In genomic region chr2:6934758-6935638, GRCh38 we compare ENCODE assay signal across 19 cellular contexts. TPM values are rescaled to one million over a fixed set of nuclear protein-coding genes. Genes with fewer than 3 reads are reported as not detected.
A peak's percentile ranks its signal among the peaks of the same experiment; 100 is the strongest.
DNase-seq lines count a peak whose midpoint lies in the region; ATAC-seq and TF ChIP-seq lines count a peak whose summit lies in the region.
"Had no signal": no experiment of that assay in that cellular context is flagged by ENCODE, and none has a peak within 500 bp of the region (broad histone marks: within the 10 kb centered on the region; RNA-seq: fewer than 3 reads in every experiment).

No MANE protein-coding gene starts in this region.

- no peak overlapping the region for H3T11ph ChIP-seq in H9 (ENCODE audit: low read length)

- CTCF ChIA-PET in T-cell (lab: Charles Lee): no interaction called here

- H3K27me3 Mint-ChIP-seq in CD14-positive monocyte (ENCODE audit: low read depth in 3 of 3): no peaks in the 10 kb centered on the region
- no peaks in the 10 kb centered on the region for H3K27me3 Mint-ChIP-seq in H9 (ENCODE audit: low read depth)
- H3K27me3 Mint-ChIP-seq in T-cell: no peaks in the 10 kb centered on the region

- DNase-seq in CD14-positive monocyte (ENCODE audit: low spot score): no peak
- peak; percentile 10 for DNase-seq in H9
- DNase-seq in T-cell: no peak
- peak; percentile 18 for DNase-seq in lung (ENCODE audit: low spot score)
- no peak for DNase-seq in HPDE6-E6E7 (ENCODE audit: extremely low spot score)
- DNase-seq in NCI-H82 treated with DMSO at 0.1 percent for 48 hours (lab: John Stamatoyannopoulos, UW; ENCODE audit: unreplicated experiment): no peak
- DNase-seq: activated CD4-positive, alpha-beta T cell treated with anti-CD3 and anti-CD28 coated beads for 48 hours; activated CD8-positive, alpha-beta memory T cell treated with anti-CD3 and anti-CD28 coated beads, Interleukin-2, amount 50 U/mL, for 48 hours; activated gamma-delta T cell; DMS 273 treated with DMSO at 0.1 percent for 48 hours; islet precursor cell; NCI-H2029 treated with DMSO at 0.1 percent for 48 hours; NCI-H510A treated with DMSO at 0.1 percent for 48 hours; psoas muscle; SHP77 treated with DMSO at 0.1 percent for 48 hours had no signal

- WGBS in H9 (ENCODE audit: extremely low coverage, insufficient read length, low lambda C conversion rate): no CpG with 5 or more reads among the region's 11 CpGs
- 44 to 74% methylated on average over 11 of the region's 11 CpGs for WGBS in lung, 2 donors

- no peak overlapping the region for H2BK15ac ChIP-seq in H9 (ENCODE audit: low read depth, low read length)

- H3K4ac ChIP-seq in H9 (ENCODE audit: low read depth, low read length): no peak overlapping the region

- no peak overlapping the region for H4K91ac ChIP-seq in H9 (ENCODE audit: insufficient read length, low read depth, low read length)

- H2BK120ac ChIP-seq in H9 (ENCODE audit: low read depth, low read length, poor library complexity, severe bottlenecking): no peak overlapping the region

- peaks cover 25% of the 10 kb centered on the region for H3K4me1 Mint-ChIP-seq in CD14-positive monocyte
- peaks cover 38 to 45% of the 10 kb centered on the region in 2 experiments for H3K4me1 Mint-ChIP-seq in H9
- peaks cover 72 to 77% (median 75%) of the 10 kb centered on the region in 3 donors for H3K4me1 Mint-ChIP-seq in T-cell

- H3K4me3 Mint-ChIP-seq in CD14-positive monocyte (peak overlapping the region in 1 of 2 donors; percentile 54), H9 (no peak overlapping the region), T-cell (peak overlapping the region in 2 of 3 donors; percentile 10 to 18)

- no peaks in the 10 kb centered on the region for H4K20me1 ChIP-seq in H9 (ENCODE audit: control insufficient read depth, insufficient read depth, insufficient read length)

- H3K9ac ChIP-seq in H9 (ENCODE audit: extremely low read depth, insufficient read length, low read length): no peak overlapping the region

- intact Hi-C loops in CD14-positive monocyte (cut with micrococcal nuclease): no loop called here

- no peaks in the 10 kb centered on the region for H3K36me3 Mint-ChIP-seq in CD14-positive monocyte
- no peaks in the 10 kb centered on the region; a peak in 2 of 7 replicates for H3K36me3 Mint-ChIP-seq in H9 (ENCODE audit: insufficient read depth in 1 of 3, low read depth in 3 of 3)
- H3K36me3 Mint-ChIP-seq in T-cell: peaks cover 21% of the 10 kb centered on the region

- H3K79me2 ChIP-seq in H9 (ENCODE audit: insufficient read depth, low read length): no peaks in the 10 kb centered on the region

- H3K4me1 ChIP-seq in H9 (ENCODE audit: insufficient read depth, low read length): no peaks in the 10 kb centered on the region
- H3K4me1 ChIP-seq in lung (ENCODE audit: control insufficient read depth in 2 of 2, insufficient read depth in 2 of 2, low read length in 2 of 2): peaks cover 2 to 5% of the 10 kb centered on the region in 2 donors
- H3K4me1 ChIP-seq: ascending aorta had no signal

- no peak overlapping the region for H2BK20ac ChIP-seq in H9 (ENCODE audit: low read depth, low read length, poor library complexity, severe bottlenecking)

- TF ChIP-seq CTCF in CD14-positive monocyte (IDR thresholded peaks at IDR 0.05): no peak
- no peak for TF ChIP-seq CTCF in H9 (conservative IDR thresholded peaks at IDR 0.05)
- no peak for TF ChIP-seq CTCF in lung (IDR thresholded peaks at IDR 0.05; ENCODE audit: control extremely low read depth, extremely low read depth)

- H3K9me3 ChIP-seq in H9 (ENCODE audit: control insufficient read depth, low read depth, low read length) (no peaks in the 10 kb centered on the region), lung (ENCODE audit: control insufficient read depth in 2 of 2, insufficient read depth in 1 of 2, low read length in 1 of 2) (no peaks in the 10 kb centered on the region)
- H3K9me3 ChIP-seq: ascending aorta, psoas muscle, thoracic aorta had no signal

- ATAC-seq in T-cell (replicated peaks in 1 of 4): no peak
- ATAC-seq in lung (ENCODE audit: insufficient read depth, low FRiP score): no peak
- ATAC-seq in GM21526 (IDR thresholded peaks at IDR 0.05; ENCODE audit: low FRiP score, unreplicated experiment): no peak
- ATAC-seq in HG03039 (IDR thresholded peaks at IDR 0.05; ENCODE audit: unreplicated experiment): no peak
- ATAC-seq: psoas muscle had no signal

- no peak overlapping the region for H2AK5ac ChIP-seq in H9 (ENCODE audit: insufficient read length, low read length)

- no peak overlapping the region for H3K56ac ChIP-seq in H9 (ENCODE audit: insufficient read length, low read depth, low read length)

- peak overlapping the region in 6 of 7 donors; percentile 26 to 80 (median 50) for H3K27ac Mint-ChIP-seq in CD14-positive monocyte
- peak overlapping the region in 1 of 3 experiments; percentile 45; a peak in 1 of 7 replicates for H3K27ac Mint-ChIP-seq in H9
- peak overlapping the region; percentile 5 to 19 for H3K27ac Mint-ChIP-seq in T-cell

- H3K9me3 Mint-ChIP-seq in CD14-positive monocyte: no peaks in the 10 kb centered on the region
- peaks cover 0 to 5% of the 10 kb centered on the region in 2 experiments; a peak in 2 of 5 replicates for H3K9me3 Mint-ChIP-seq in H9
- H3K9me3 Mint-ChIP-seq in T-cell: peaks cover 0 to 9% (median 9%) of the 10 kb centered on the region in 3 donors

- H3K79me1 ChIP-seq in H9 (ENCODE audit: insufficient read depth, low read depth, low read length, poor library complexity, severe bottlenecking): peaks cover 7% of the 10 kb centered on the region

- no peak overlapping the region for H3K18ac ChIP-seq in H9 (ENCODE audit: insufficient read length, low read depth, low read length)

- H3K4me2 ChIP-seq in H9 (ENCODE audit: insufficient read depth, insufficient read length, low read length): no peak overlapping the region

- no peak overlapping the region for H3K14ac ChIP-seq in H9 (ENCODE audit: insufficient read depth, low read length)

- no peak overlapping the region for H3K4me3 ChIP-seq in lung
- H3K4me3 ChIP-seq: ascending aorta, psoas muscle, thoracic aorta had no signal

- H3K36me3 ChIP-seq in lung (ENCODE audit: control insufficient read depth in 2 of 2, insufficient read depth in 2 of 2, low read length in 2 of 2): no peaks in the 10 kb centered on the region
- H3K36me3 ChIP-seq: ascending aorta, thoracic aorta had no signal

- POLR2A ChIA-PET in T-cell (lab: Charles Lee): interaction anchor here in 1 of 2 donors (0.6 kb wide), 1 partner anchor 1449 kb away, joined by 3 read pairs; no protein-coding TSS in a partner anchor

- no peak overlapping the region for H3K23ac ChIP-seq in H9 (ENCODE audit: insufficient read length, low read depth, low read length)

- no peak overlapping the region for H4K5ac ChIP-seq in H9 (ENCODE audit: insufficient read length, low read depth, low read length)

- H3K23me2 ChIP-seq in H9 (ENCODE audit: insufficient read length, low read depth, low read length, poor library complexity, severe bottlenecking): no peaks in the 10 kb centered on the region

- no peak overlapping the region for H4K8ac ChIP-seq in H9 (replicated peaks; ENCODE audit: insufficient read length, low read depth, low read length)

- H2BK5ac ChIP-seq in H9 (ENCODE audit: insufficient read length, low read length): no peak overlapping the region

- H2AFZ ChIP-seq in H9 (ENCODE audit: low read length): no peak overlapping the region

- H2BK12ac ChIP-seq in H9 (ENCODE audit: insufficient read length, low read depth, low read length): no peak overlapping the region

- H3K27ac ChIP-seq in H9 (ENCODE audit: insufficient read length, low read depth, low read length) (no peak overlapping the region), lung (ENCODE audit: low read depth in 1 of 2, low read length in 1 of 2) (no peak overlapping the region)
- H3K27ac ChIP-seq: ascending aorta, psoas muscle, thoracic aorta had no signal

- H3K27me3 ChIP-seq in H9 (ENCODE audit: insufficient read depth, low read length) (no peaks in the 10 kb centered on the region), lung (ENCODE audit: control insufficient read depth, insufficient read depth) (no peaks in the 10 kb centered on the region)
- H3K27me3 ChIP-seq: ascending aorta had no signal

RNA-seq across cellular contexts. Expression of gene RNF144A, which starts 17.8 kb away (rescaled TPM):
- under 1 TPM; 0.30 to 0.68 TPM for polyA plus RNA-seq in CD14-positive monocyte
- 9.8 and 10.6 TPM in 2 replicates for total RNA-seq in H9 (2021)
- total RNA-seq in T-cell: 10 to 100 TPM; 46.3 to 93.1 (median 79.9) TPM
- total RNA-seq in lung: 10 to 100 TPM in 1 of 2 donors, 1 to 10 TPM in 1; 8.4 to 25.3 TPM
- polyA plus RNA-seq in lung: 1 to 10 TPM; 2.7 to 3.2 TPM

RNA-seq across cellular contexts. Expression of gene RSAD2, which starts 57.4 kb away (rescaled TPM):
- polyA plus RNA-seq in CD14-positive monocyte (10 to 100 TPM; 10.3 to 12.6 TPM), lung (10 to 100 TPM in 1 of 2 donors, 1 to 10 TPM in 1; 3.3 to 12.4 TPM)
- total RNA-seq in H9 (2021) (not detected in 2 replicates), T-cell (10 to 100 TPM in 1 of 5 donors, 1 to 10 TPM in 4; 3.2 to 10.7 (median 7.2) TPM), lung (10 to 100 TPM; 11.5 to 13.2 TPM)

Comparison
In these comparisons a context has a peak if more than half of its experiments do, and no peak if none do; other contexts are left out.
1. DNase-seq: peak in H9 (single experiment) and lung (single experiment); none in CD14-positive monocyte (single experiment), T-cell (0 of 34), HPDE6-E6E7 (single experiment) and NCI-H82 treated with DMSO at 0.1 percent for 48 hours (single experiment).
2. H3K4me3 Mint-ChIP-seq: peak in T-cell (2 of 3); none in H9 (0 of 2).